Comparison of ENCODE assay signal across 21 cellular contexts in genomic region chr11:92866679-92867282, GRCh38.
"Had no signal": no experiment of that assay in that cellular context is flagged by ENCODE, and none has a peak within 500 bp of the region (broad histone marks: within the 10 kb centered on the region; RNA-seq: fewer than 3 reads in every experiment).

No MANE protein-coding gene starts in this region.

- H3K27ac ChIP-seq: body of pancreas, cardiac muscle cell, parathyroid adenoma, thoracic aorta had no signal

- H3K9ac ChIP-seq: parathyroid adenoma had no signal

- DNase-seq: activated CD4-positive, alpha-beta memory T cell treated with anti-CD3 and anti-CD28 coated beads, Interleukin-2, amount 10 ng/mL, durations not matched to agents 7 days and 5 days; activated CD4-positive, alpha-beta T cell treated with anti-CD3 and anti-CD28 coated beads, Interleukin-2, amount 10 ng/mL, durations not matched to agents 24 days and 14 days; activated effector memory CD4-positive, alpha-beta T cell treated with anti-CD3 and anti-CD28 coated beads, Interleukin-2, amount 50 U/mL, for 16 hours; activated naive CD4-positive, alpha-beta T cell treated with anti-CD3 and anti-CD28 coated beads, Interleukin-2, amount 10 ng/mL, durations not matched to agents 7 days and 5 days; activated naive CD8-positive, alpha-beta T cell treated with anti-CD3 and anti-CD28 coated beads, Interleukin-2, amount 50 U/mL, for 24 hours; body of pancreas; immature natural killer cell; mesendoderm; mucosa of descending colon; nephron progenitor cell; nucleus accumbens; sigmoid colon; stimulated activated CD4-positive, alpha-beta T cell treated with anti-CD3 and anti-CD28 coated beads, Interleukin-15, amount 100 ng/mL, for 24 hours; stimulated activated naive B cell treated with anti-CD40 and anti-IgM and Interleukin-4, amounts not matched to agents 10 μg/mL and 1 μg/mL and 100 μg/mL, for 72 hours; T-helper 17 cell had no signal

- H3K36me3 Mint-ChIP-seq: activated naive CD4-positive, alpha-beta T cell treated with anti-CD3 and anti-CD28 coated beads, Interleukin-2, amount 10 ng/mL, durations not matched to agents 7 days and 5 days; immature natural killer cell; stimulated activated naive B cell treated with anti-CD40 and anti-IgM and Interleukin-4, amounts not matched to agents 10 μg/mL and 1 μg/mL and 100 μg/mL, for 72 hours had no signal

- H2AFZ ChIP-seq: parathyroid adenoma had no signal

- H3K4me3 Mint-ChIP-seq: activated CD4-positive, alpha-beta memory T cell treated with anti-CD3 and anti-CD28 coated beads, Interleukin-2, amount 10 ng/mL, durations not matched to agents 7 days and 5 days; activated CD4-positive, alpha-beta T cell treated with anti-CD3 and anti-CD28 coated beads, Interleukin-2, amount 10 ng/mL, durations not matched to agents 24 days and 14 days; activated naive CD4-positive, alpha-beta T cell treated with anti-CD3 and anti-CD28 coated beads, Interleukin-2, amount 10 ng/mL, durations not matched to agents 7 days and 5 days; activated naive CD8-positive, alpha-beta T cell treated with anti-CD3 and anti-CD28 coated beads, Interleukin-2, amount 50 U/mL, for 24 hours; immature natural killer cell; nephron progenitor cell; stimulated activated naive B cell treated with anti-CD40 and anti-IgM and Interleukin-4, amounts not matched to agents 10 μg/mL and 1 μg/mL and 100 μg/mL, for 72 hours; T-helper 17 cell; type B pancreatic cell had no signal

- H3K9me3 Mint-ChIP-seq: activated CD4-positive, alpha-beta memory T cell treated with anti-CD3 and anti-CD28 coated beads, Interleukin-2, amount 10 ng/mL, durations not matched to agents 7 days and 5 days; activated CD4-positive, alpha-beta T cell treated with anti-CD3 and anti-CD28 coated beads, Interleukin-2, amount 10 ng/mL, durations not matched to agents 24 days and 14 days; activated naive CD4-positive, alpha-beta T cell treated with anti-CD3 and anti-CD28 coated beads, Interleukin-2, amount 10 ng/mL, durations not matched to agents 7 days and 5 days; activated naive CD8-positive, alpha-beta T cell treated with anti-CD3 and anti-CD28 coated beads, Interleukin-2, amount 50 U/mL, for 24 hours; nephron progenitor cell; stimulated activated naive B cell treated with anti-CD40 and anti-IgM and Interleukin-4, amounts not matched to agents 10 μg/mL and 1 μg/mL and 100 μg/mL, for 72 hours; type B pancreatic cell had no signal

- H3K27me3 ChIP-seq: body of pancreas, cardiac muscle cell, sigmoid colon had no signal

- H3K27ac Mint-ChIP-seq: activated CD4-positive, alpha-beta memory T cell treated with anti-CD3 and anti-CD28 coated beads, Interleukin-2, amount 10 ng/mL, durations not matched to agents 7 days and 5 days; activated CD4-positive, alpha-beta T cell treated with anti-CD3 and anti-CD28 coated beads, Interleukin-2, amount 10 ng/mL, durations not matched to agents 24 days and 14 days; activated naive CD4-positive, alpha-beta T cell treated with anti-CD3 and anti-CD28 coated beads, Interleukin-2, amount 10 ng/mL, durations not matched to agents 7 days and 5 days; activated naive CD8-positive, alpha-beta T cell treated with anti-CD3 and anti-CD28 coated beads, Interleukin-2, amount 50 U/mL, for 24 hours; immature natural killer cell; nephron progenitor cell; stimulated activated naive B cell treated with anti-CD40 and anti-IgM and Interleukin-4, amounts not matched to agents 10 μg/mL and 1 μg/mL and 100 μg/mL, for 72 hours; T-helper 17 cell; type B pancreatic cell had no signal

- H3K4me1 Mint-ChIP-seq: activated CD4-positive, alpha-beta memory T cell treated with anti-CD3 and anti-CD28 coated beads, Interleukin-2, amount 10 ng/mL, durations not matched to agents 7 days and 5 days; activated CD4-positive, alpha-beta T cell treated with anti-CD3 and anti-CD28 coated beads, Interleukin-2, amount 10 ng/mL, durations not matched to agents 24 days and 14 days; activated naive CD4-positive, alpha-beta T cell treated with anti-CD3 and anti-CD28 coated beads, Interleukin-2, amount 10 ng/mL, durations not matched to agents 7 days and 5 days; activated naive CD8-positive, alpha-beta T cell treated with anti-CD3 and anti-CD28 coated beads, Interleukin-2, amount 50 U/mL, for 24 hours; immature natural killer cell; stimulated activated naive B cell treated with anti-CD40 and anti-IgM and Interleukin-4, amounts not matched to agents 10 μg/mL and 1 μg/mL and 100 μg/mL, for 72 hours; T-helper 17 cell had no signal

- H3K4me3 ChIP-seq: body of pancreas, cardiac muscle cell, mucosa of descending colon, sigmoid colon, smooth muscle cell, thoracic aorta had no signal

- H3K4me1 ChIP-seq: body of pancreas, parathyroid adenoma had no signal

- ATAC-seq: activated CD4-positive, CD25-positive, alpha-beta regulatory T cell treated with anti-CD3 and anti-CD28 coated beads, Interleukin-2, amount 50 U/mL, for 24 hours; activated naive CD8-positive, alpha-beta T cell treated with anti-CD3 and anti-CD28 coated beads, Interleukin-2, amount 50 U/mL, for 24 hours; body of pancreas; mucosa of descending colon; stimulated activated naive B cell treated with anti-CD40 and anti-IgM and Interleukin-4, amounts not matched to agents 10 μg/mL and 1 μg/mL and 100 μg/mL, for 72 hours; T-helper 17 cell had no signal

- H3K9me3 ChIP-seq: body of pancreas, mucosa of descending colon, sigmoid colon, thoracic aorta had no signal

- H3K27me3 Mint-ChIP-seq: activated CD4-positive, alpha-beta memory T cell treated with anti-CD3 and anti-CD28 coated beads, Interleukin-2, amount 10 ng/mL, durations not matched to agents 7 days and 5 days; activated CD4-positive, alpha-beta T cell treated with anti-CD3 and anti-CD28 coated beads, Interleukin-2, amount 10 ng/mL, durations not matched to agents 24 days and 14 days; activated naive CD4-positive, alpha-beta T cell treated with anti-CD3 and anti-CD28 coated beads, Interleukin-2, amount 10 ng/mL, durations not matched to agents 7 days and 5 days; activated naive CD8-positive, alpha-beta T cell treated with anti-CD3 and anti-CD28 coated beads, Interleukin-2, amount 50 U/mL, for 24 hours; stimulated activated naive B cell treated with anti-CD40 and anti-IgM and Interleukin-4, amounts not matched to agents 10 μg/mL and 1 μg/mL and 100 μg/mL, for 72 hours; type B pancreatic cell had no signal

- H3K79me2 ChIP-seq: parathyroid adenoma had no signal

- H3K36me3 ChIP-seq: cardiac muscle cell, sigmoid colon, thoracic aorta had no signal
